In genomic region chr3:169667710-169668080, GRCh38 we compare ENCODE assay signal across 11 cellular contexts. TPM values are rescaled to one million over a fixed set of nuclear protein-coding genes. Genes with fewer than 3 reads are reported as not detected.
DNase-seq lines count a peak whose midpoint lies in the region; ATAC-seq and TF ChIP-seq lines count a peak whose summit lies in the region.
"Had no signal": no experiment of that assay in that cellular context is flagged by ENCODE, and none has a peak within 500 bp of the region (broad histone marks: within the 10 kb centered on the region; RNA-seq: fewer than 3 reads in every experiment).

No MANE protein-coding gene starts in this region.

- H3K4me2 ChIP-seq in neural cell (ENCODE audit: low read length) = no peak overlapping the region

- no peak overlapping the region for H3K9ac ChIP-seq in neural cell (ENCODE audit: low read length)

- H3F3A ChIP-seq in neural cell (ENCODE audit: insufficient read depth, low read length, poor library complexity, severe bottlenecking) = no peaks in the 10 kb centered on the region

- H3K4me3 ChIP-seq in ACC112 (ENCODE audit: low read depth, low read length) = peak overlapping the region; percentile 77; the same call in 1 of the 2 replicates
- peak overlapping the region; percentile 9 for H3K4me3 ChIP-seq in HAP-1
- peak overlapping the region; percentile 72 for H3K4me3 ChIP-seq in neural cell (ENCODE audit: low read length)

- H3K4me1 Mint-ChIP-seq in effector memory CD8-positive, alpha-beta T cell (ENCODE audit: low read depth in 2 of 2) = peaks cover 11 to 21% of the 10 kb centered on the region in 2 donors

- H3K4me3 Mint-ChIP-seq in effector memory CD8-positive, alpha-beta T cell = peak overlapping the region; percentile 46 to 56

- TF ChIP-seq EP300 in neural cell (conservative IDR thresholded peaks at IDR 0.05; ENCODE audit: poor library complexity, severe bottlenecking) = no peak

- DNase-seq in HAP-1 (ENCODE audit: low spot score in 2 of 2) (no peak), NCI-H2081 treated with DMSO at 0.1 percent for 48 hours (lab: John Stamatoyannopoulos, UW) (no peak), HK-2 (ENCODE audit: unreplicated experiment) (no peak)
- no peak for DNase-seq in effector memory CD8-positive, alpha-beta T cell
- DNase-seq: SIG-M5; stimulated activated CD4-positive, alpha-beta T cell treated with anti-CD3 and anti-CD28 coated beads, Interleukin-1b, Interleukin-23, amount 100 ng/mL, for 48 hours had no signal

- H3K36me3 ChIP-seq in ACC112 (ENCODE audit: insufficient read depth, low read length) = no peaks in the 10 kb centered on the region
- no peaks in the 10 kb centered on the region for H3K36me3 ChIP-seq in HAP-1 (replicated peaks)
- no peaks in the 10 kb centered on the region for H3K36me3 ChIP-seq in neural cell (ENCODE audit: insufficient read depth, low read length)

- H3K36me3 Mint-ChIP-seq in effector memory CD8-positive, alpha-beta T cell (ENCODE audit: insufficient read depth) = peaks cover 2% of the 10 kb centered on the region

- no peak overlapping the region for H3K27ac Mint-ChIP-seq in effector memory CD8-positive, alpha-beta T cell
- H3K27ac Mint-ChIP-seq: activated naive CD4-positive, alpha-beta T cell treated with anti-CD3 and anti-CD28 coated beads, Interleukin-2, amount 50 U/mL, for 72 hours had no signal

- peaks cover 91% of the 10 kb centered on the region in 2 donors for H3K27me3 Mint-ChIP-seq in effector memory CD8-positive, alpha-beta T cell

- H3K4me1 ChIP-seq in ACC112 (ENCODE audit: control insufficient read depth, insufficient read depth, low read length, unreplicated experiment) = no peaks in the 10 kb centered on the region
- H3K4me1 ChIP-seq in HAP-1 = peaks cover 19% of the 10 kb centered on the region

- H3K9me3 Mint-ChIP-seq in effector memory CD8-positive, alpha-beta T cell = no peaks in the 10 kb centered on the region

- H3K79me2 ChIP-seq in ACC112 (ENCODE audit: control insufficient read depth, insufficient read depth, low read length, unreplicated experiment) = no peaks in the 10 kb centered on the region
- no peaks in the 10 kb centered on the region for H3K79me2 ChIP-seq in neural cell (replicated peaks; ENCODE audit: insufficient read depth, low read length)

- H3K27me3 ChIP-seq in ACC112 (ENCODE audit: insufficient read depth, low read length) (peaks cover 90% of the 10 kb centered on the region), HAP-1 (ENCODE audit: low read depth) (no peaks in the 10 kb centered on the region; the same call in 1 of the 2 replicates), neural cell (ENCODE audit: insufficient read depth, low read depth, low read length) (peaks cover 75% of the 10 kb centered on the region)

- no peak for ATAC-seq in effector memory CD8-positive, alpha-beta T cell (replicated peaks)
- ATAC-seq in GM21381 (IDR thresholded peaks at IDR 0.05; ENCODE audit: unreplicated experiment) (no peak), GM21529 (IDR thresholded peaks at IDR 0.05; ENCODE audit: unreplicated experiment) (no peak)

- H3K27ac ChIP-seq in ACC112 (ENCODE audit: low read depth, low read length) (no peak overlapping the region), neural cell (ENCODE audit: low read length) (no peak overlapping the region)

- TF ChIP-seq CTCF in neural cell (IDR thresholded peaks at IDR 0.05; ENCODE audit: poor library complexity, severe bottlenecking) = no peak

- no peak for TF ChIP-seq RAD21 in neural cell (conservative IDR thresholded peaks at IDR 0.05)

- H3K9me3 ChIP-seq in HAP-1 (no peaks in the 10 kb centered on the region), neural cell (ENCODE audit: low read length) (no peaks in the 10 kb centered on the region)

- H2AFZ ChIP-seq in ACC112 (ENCODE audit: low read length, unreplicated experiment) = no peak overlapping the region
- no peak overlapping the region for H2AFZ ChIP-seq in neural cell (ENCODE audit: low read depth, low read length)

- no peaks in the 10 kb centered on the region for H3K9me2 ChIP-seq in neural cell (ENCODE audit: insufficient read depth, low read length)

- in situ Hi-C loops in HAP-1 (cut with MboI; ENCODE audit: low sequenced_read_pairs) = loop anchor here (10.0 kb wide), 1 partner anchor 533 kb away; no protein-coding TSS in a partner anchor

- H4K20me1 ChIP-seq in neural cell (ENCODE audit: insufficient read depth) = no peaks in the 10 kb centered on the region

TF ChIP-seq in neural cell, 6 proteins besides CTCF, POLR2A, EP300 and RAD21:
- TF ChIP-seq MXI1 (conservative IDR thresholded peaks at IDR 0.05; ENCODE audit: poor library complexity, severe bottlenecking) = no peak
- no peak for TF ChIP-seq POLR2AphosphoS5 (IDR thresholded peaks at IDR 0.05)
- no peak for TF ChIP-seq REST (IDR thresholded peaks at IDR 0.05; ENCODE audit: borderline replicate concordance)
- no peak for TF ChIP-seq TAF1 (IDR thresholded peaks at IDR 0.05; ENCODE audit: low read depth)
- no peak for TF ChIP-seq SMC3 (conservative IDR thresholded peaks at IDR 0.05; ENCODE audit: poor library complexity)
- TF ChIP-seq EZH2 (IDR thresholded peaks at IDR 0.05; ENCODE audit: borderline replicate concordance, insufficient read depth, low read length, poor library complexity, severe bottlenecking) = no peak

RNA-seq across cellular contexts. Expression of gene MECOM, which starts 4.2 kb away (rescaled TPM):
- 0.10 TPM in 2 replicates for polyA plus RNA-seq in neural cell
- 0.23 and 0.97 TPM in 2 replicates for polyA minus RNA-seq in neural cell

Comparison
In these comparisons a context has a peak if more than half of its experiments do, and no peak if none do; other contexts are left out.
1. H3K4me3 ChIP-seq: peak in every context shown above with its lines; median percentile 77 in ACC112; 72 in neural cell; 9 in HAP-1.